19 cellular contexts compared by ENCODE assay signal in the genomic region with DNA sequence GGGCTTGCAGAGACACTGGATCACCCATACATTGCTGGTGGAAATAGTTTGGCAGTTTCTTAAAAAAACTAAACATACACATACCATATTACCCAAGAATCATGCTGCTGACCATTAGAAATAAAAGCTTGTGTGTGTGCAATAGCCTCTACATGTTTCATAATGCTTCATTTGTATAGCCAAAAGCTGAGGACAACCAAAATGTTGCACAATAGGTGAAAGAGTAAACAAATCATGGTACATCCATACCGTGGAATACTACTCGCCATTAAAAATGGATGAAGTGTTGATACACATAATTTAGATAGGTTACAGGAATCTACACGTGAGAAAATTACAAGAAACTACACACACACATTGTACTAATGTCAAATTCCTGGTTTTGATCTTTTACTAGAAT.
"Had no signal": no experiment of that assay in that cellular context is flagged by ENCODE, and none has a peak within 500 bp of the region (broad histone marks: within the 10 kb centered on the region; RNA-seq: fewer than 3 reads in every experiment).

No MANE protein-coding gene starts in this region.

- ATAC-seq: activated T-cell treated with anti-CD3 and anti-CD28 coated beads, Interleukin-2, amount 50 U/mL, for 72 hours had no signal

- DNase-seq: activated CD4-positive, alpha-beta memory T cell treated with anti-CD3 and anti-CD28 coated beads, Interleukin-2, amount 10 ng/mL, durations not matched to agents 7 days and 5 days; activated CD4-positive, alpha-beta T cell treated with anti-CD3 and anti-CD28 coated beads, Interleukin-2, amount 10 ng/mL, durations not matched to agents 7 days and 5 days; activated CD4-positive, CD25-positive, alpha-beta regulatory T cell; activated CD8-positive, alpha-beta memory T cell treated with anti-CD3 and anti-CD28 coated beads, Interleukin-2, amount 50 U/mL, for 4 hours; activated naive CD4-positive, alpha-beta T cell treated with anti-CD3 and anti-CD28 coated beads, Interleukin-2, amount 50 U/mL, for 16 hours; activated naive CD8-positive, alpha-beta T cell treated with anti-CD3 and anti-CD28 coated beads, Interleukin-2, amount 10 ng/mL, durations not matched to agents 7 days and 5 days; activated T-cell treated with anti-CD3 and anti-CD28 coated beads, Interleukin-2, amount 50 U/mL, for 72 hours; adrenal gland; aorta; Karpas-422; NCI-H1105; NCI-H1436; NCI-H187; NCI-H2081; NCI-H524; Peyer's patch; Right ventricle myocardium superior; T-helper 2 cell; T1000 had no signal
